Comparison of ENCODE assay signal across 11 cellular contexts in the genomic region with DNA sequence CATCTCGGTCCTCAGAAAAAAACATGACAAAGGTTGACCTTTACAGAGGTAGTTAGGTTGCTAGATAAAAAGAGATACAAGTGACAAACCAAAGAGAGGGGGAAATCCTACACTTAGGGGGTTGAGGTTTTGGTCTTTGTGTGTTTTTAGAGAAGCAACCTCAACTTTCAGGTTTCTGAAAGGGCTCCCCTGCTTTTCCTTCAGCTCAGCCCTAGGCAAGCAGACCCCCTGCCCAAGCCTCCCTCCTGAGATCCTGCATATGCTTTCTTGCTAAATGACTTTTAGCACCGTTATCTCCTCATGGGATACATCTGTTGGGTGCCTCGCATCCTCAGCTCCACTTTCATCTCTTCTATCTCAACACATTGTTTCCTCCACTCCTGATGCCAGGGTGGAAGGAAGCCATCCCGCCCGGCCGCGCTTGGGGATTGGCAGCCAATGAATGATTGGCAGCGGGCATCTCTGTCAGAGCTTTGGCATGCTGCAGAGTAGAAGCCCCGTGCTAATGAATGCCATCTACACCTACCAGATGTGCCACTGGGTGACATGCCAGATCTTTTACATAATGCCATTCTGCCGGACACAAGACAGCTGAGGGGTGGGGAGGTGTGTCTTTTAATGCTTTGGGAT. TPM values are rescaled to one million over a fixed set of nuclear protein-coding genes. Genes with fewer than 3 reads are reported as not detected.
DNase-seq lines count a peak whose midpoint lies in the region; ATAC-seq and TF ChIP-seq lines count a peak whose summit lies in the region.
"Had no signal": no experiment of that assay in that cellular context is flagged by ENCODE, and none has a peak within 500 bp of the region (broad histone marks: within the 10 kb centered on the region; RNA-seq: fewer than 3 reads in every experiment).

No MANE protein-coding gene starts in this region.

- ATAC-seq in CD4-positive, alpha-beta T cell (ENCODE audit: poor library complexity) = no peak
- ATAC-seq in GM19025 (IDR thresholded peaks at IDR 0.05; ENCODE audit: low read depth, unreplicated experiment) (peak; percentile 23), HG03521 (IDR thresholded peaks at IDR 0.05; ENCODE audit: unreplicated experiment) (no peak)

- intact Hi-C loops in CD4-positive, alpha-beta T cell (cut with DNase I, micrococcal nuclease) = loop anchor here (5.0 to 10.0 kb wide), 3 partner anchors 35 to 1408 kb away; a partner anchor contains a TSS

- H3K36me3 Mint-ChIP-seq in CD4-positive, alpha-beta T cell (ENCODE audit: low read depth) = peaks cover 25% of the 10 kb centered on the region
- H3K36me3 Mint-ChIP-seq in activated CD4-positive, alpha-beta memory T cell treated with anti-CD3 and anti-CD28 coated beads, Interleukin-2, amount 10 ng/mL, durations not matched to agents 7 days and 5 days (ENCODE audit: low read depth) = peaks cover 48% of the 10 kb centered on the region

- CTCF ChIA-PET in CD4-positive, alpha-beta T cell (lab: Charles Lee) = interaction anchor here (0.9 to 5.4 kb wide), 6 partner anchors 10 to 120 kb away, joined by 3 to 53 read pairs (median 10); no protein-coding TSS in a partner anchor
- CTCF ChIA-PET in activated CD4-positive, alpha-beta memory T cell treated with anti-CD3 and anti-CD28 coated beads, Interleukin-2, amount 10 ng/mL, durations not matched to agents 7 days and 5 days (lab: Charles Lee) = interaction anchor here (3.0 to 9.4 kb wide), 6 partner anchors 10 to 109 kb away, joined by 10 to 141 read pairs (median 82); a partner anchor contains a TSS

- H3K4me1 ChIP-seq in right atrium auricular region = peaks cover 0 to 36% of the 10 kb centered on the region in 2 donors
- H3K4me1 ChIP-seq: SJCRH30 had no signal

- no peaks in the 10 kb centered on the region for H3K27me3 Mint-ChIP-seq in CD4-positive, alpha-beta T cell
- H3K27me3 Mint-ChIP-seq in activated CD4-positive, alpha-beta memory T cell treated with anti-CD3 and anti-CD28 coated beads, Interleukin-2, amount 10 ng/mL, durations not matched to agents 7 days and 5 days = peaks cover 6% of the 10 kb centered on the region

- no peak for DNase-seq in CD4-positive, alpha-beta T cell
- no peak for DNase-seq in activated CD4-positive, alpha-beta memory T cell treated with anti-CD3 and anti-CD28 coated beads, Interleukin-2, amount 10 ng/mL, durations not matched to agents 7 days and 5 days
- peak; percentile 37 for DNase-seq in medulla oblongata (ENCODE audit: extremely low spot score)
- DNase-seq in right atrium auricular region (ENCODE audit: low spot score) = no peak
- no peak for DNase-seq in midbrain (lab: John Stamatoyannopoulos, UW)
- no peak for DNase-seq in cerebellum (ENCODE audit: low spot score)
- DNase-seq: esophagus squamous epithelium, NCI-H146, SJCRH30 had no signal

- peak overlapping the region; percentile 100 for H3K4me3 Mint-ChIP-seq in CD4-positive, alpha-beta T cell
- H3K4me3 Mint-ChIP-seq in activated CD4-positive, alpha-beta memory T cell treated with anti-CD3 and anti-CD28 coated beads, Interleukin-2, amount 10 ng/mL, durations not matched to agents 7 days and 5 days = peak overlapping the region; percentile 99

- peak overlapping the region; percentile 94 for H3K27ac Mint-ChIP-seq in CD4-positive, alpha-beta T cell
- peak overlapping the region; percentile 97 for H3K27ac Mint-ChIP-seq in activated CD4-positive, alpha-beta memory T cell treated with anti-CD3 and anti-CD28 coated beads, Interleukin-2, amount 10 ng/mL, durations not matched to agents 7 days and 5 days

- H3K36me3 ChIP-seq in right atrium auricular region = no peaks in the 10 kb centered on the region
- H3K36me3 ChIP-seq: esophagus squamous epithelium, SJCRH30 had no signal

- TF ChIP-seq CTCF in CD4-positive, alpha-beta T cell (IDR thresholded peaks at IDR 0.05) = no peak
- TF ChIP-seq CTCF in right atrium auricular region (IDR thresholded peaks at IDR 0.05) = no peak

- H3K4me1 Mint-ChIP-seq in CD4-positive, alpha-beta T cell (ENCODE audit: low read depth) = peaks cover 59% of the 10 kb centered on the region
- peaks cover 49% of the 10 kb centered on the region for H3K4me1 Mint-ChIP-seq in activated CD4-positive, alpha-beta memory T cell treated with anti-CD3 and anti-CD28 coated beads, Interleukin-2, amount 10 ng/mL, durations not matched to agents 7 days and 5 days

- peaks cover 13% of the 10 kb centered on the region for H3K9me3 ChIP-seq in CD4-positive, alpha-beta T cell (ENCODE audit: control insufficient read depth, low read length)
- peaks cover 0 to 11% of the 10 kb centered on the region in 2 donors for H3K9me3 ChIP-seq in right atrium auricular region

- H3K27me3 ChIP-seq in CD4-positive, alpha-beta T cell (ENCODE audit: control insufficient read depth, insufficient read depth, low read length) = no peaks in the 10 kb centered on the region
- H3K27me3 ChIP-seq in right atrium auricular region = no peaks in the 10 kb centered on the region
- H3K27me3 ChIP-seq: SJCRH30 had no signal

- no peak overlapping the region for H3K4me3 ChIP-seq in right atrium auricular region

- peaks cover 5% of the 10 kb centered on the region for H3K9me3 Mint-ChIP-seq in CD4-positive, alpha-beta T cell
- H3K9me3 Mint-ChIP-seq in activated CD4-positive, alpha-beta memory T cell treated with anti-CD3 and anti-CD28 coated beads, Interleukin-2, amount 10 ng/mL, durations not matched to agents 7 days and 5 days = peaks cover 24% of the 10 kb centered on the region

- H3K27ac ChIP-seq in CD4-positive, alpha-beta T cell (ENCODE audit: low read depth, low read length) = peak overlapping the region; percentile 31
- no peak overlapping the region for H3K27ac ChIP-seq in right atrium auricular region
- H3K27ac ChIP-seq: SJCRH30 had no signal

- POLR2A ChIA-PET in CD4-positive, alpha-beta T cell (lab: Charles Lee) = interaction anchor here (1.1 to 7.5 kb wide), 8 partner anchors 10 to 124 kb away, joined by 3 to 111 read pairs (median 30); a partner anchor contains a TSS
- POLR2A ChIA-PET in activated CD4-positive, alpha-beta memory T cell treated with anti-CD3 and anti-CD28 coated beads, Interleukin-2, amount 10 ng/mL, durations not matched to agents 7 days and 5 days (lab: Charles Lee) = interaction anchor here (0.7 to 8.5 kb wide), 10 partner anchors 10 to 147 kb away, joined by 3 to 152 read pairs (median 30); a partner anchor contains a TSS

RNA-seq across cellular contexts. Expression of a gene that starts 15.0 kb away (rescaled TPM):
- total RNA-seq in CD4-positive, alpha-beta T cell = 1 to 10 TPM; 4.2 to 5.1 TPM
- total RNA-seq in activated CD4-positive, alpha-beta memory T cell treated with anti-CD3 and anti-CD28 coated beads, Interleukin-2, amount 10 ng/mL, durations not matched to agents 7 days and 5 days = 10 to 100 TPM; 18.9 to 21.9 TPM
- total RNA-seq in right atrium auricular region = 1 to 10 TPM; 1.4 to 2.2 TPM
- 47.9 TPM for total RNA-seq in cerebellum
